Comparison of ENCODE assay signal across 2 cellular contexts in the genomic region with DNA sequence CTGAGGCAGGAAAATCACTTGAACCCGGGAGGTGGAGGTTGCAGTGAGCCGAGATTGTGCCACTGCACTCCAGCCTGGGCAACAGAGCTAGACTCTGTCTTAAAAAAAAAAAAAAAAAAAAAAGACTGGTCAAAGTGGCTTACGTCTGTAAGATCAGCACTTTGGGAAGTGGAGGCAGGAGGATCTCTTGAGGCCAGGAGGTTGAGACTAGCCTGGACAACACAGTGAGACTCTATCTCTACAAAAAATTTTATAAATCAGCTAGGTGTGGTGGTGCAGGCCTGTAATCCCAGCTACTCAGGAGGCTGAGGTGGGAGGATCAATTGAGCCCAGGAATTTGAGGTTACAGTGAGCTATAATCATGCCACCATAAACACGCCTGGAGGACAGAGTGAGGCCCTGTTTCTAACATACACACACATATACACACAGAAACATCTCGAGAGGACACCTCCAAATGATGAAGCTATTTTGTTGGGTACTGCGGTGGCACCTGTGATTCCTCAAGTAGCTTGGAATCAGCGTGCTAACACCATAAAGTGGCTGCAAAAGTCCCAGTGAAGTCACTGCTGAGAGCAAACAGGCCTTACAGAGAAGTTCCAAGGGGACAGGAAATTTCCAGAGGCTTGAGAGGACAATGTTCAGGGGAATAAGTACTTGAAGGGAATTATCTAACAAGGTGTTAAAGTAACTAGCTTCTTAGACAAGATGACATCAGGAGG.
TF ChIP-seq lines count a peak whose summit lies in the region.

No MANE protein-coding gene starts in this region.

TF ChIP-seq in SK-N-SH, 30 proteins besides CTCF, POLR2A, EP300 and RAD21 (continued from another document):
- TF ChIP-seq, protein P1, sequence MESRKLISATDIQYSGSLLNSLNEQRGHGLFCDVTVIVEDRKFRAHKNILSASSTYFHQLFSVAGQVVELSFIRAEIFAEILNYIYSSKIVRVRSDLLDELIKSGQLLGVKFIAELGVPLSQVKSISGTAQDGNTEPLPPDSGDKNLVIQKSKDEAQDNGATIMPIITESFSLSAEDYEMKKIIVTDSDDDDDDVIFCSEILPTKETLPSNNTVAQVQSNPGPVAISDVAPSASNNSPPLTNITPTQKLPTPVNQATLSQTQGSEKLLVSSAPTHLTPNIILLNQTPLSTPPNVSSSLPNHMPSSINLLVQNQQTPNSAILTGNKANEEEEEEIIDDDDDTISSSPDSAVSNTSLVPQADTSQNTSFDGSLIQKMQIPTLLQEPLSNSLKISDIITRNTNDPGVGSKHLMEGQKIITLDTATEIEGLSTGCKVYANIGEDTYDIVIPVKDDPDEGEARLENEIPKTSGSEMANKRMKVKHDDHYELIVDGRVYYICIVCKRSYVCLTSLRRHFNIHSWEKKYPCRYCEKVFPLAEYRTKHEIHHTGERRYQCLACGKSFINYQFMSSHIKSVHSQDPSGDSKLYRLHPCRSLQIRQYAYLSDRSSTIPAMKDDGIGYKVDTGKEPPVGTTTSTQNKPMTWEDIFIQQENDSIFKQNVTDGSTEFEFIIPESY (IDR thresholded peaks at IDR 0.05; ENCODE audit: borderline replicate concordance, low read depth), result no peak
- TF ChIP-seq GABPA (IDR thresholded peaks at IDR 0.05; ENCODE audit: low read depth) (no peak), TEAD4 (IDR thresholded peaks at IDR 0.05; ENCODE audit: borderline replicate concordance, insufficient read depth) (no peak), FOSL2 (IDR thresholded peaks at IDR 0.05; ENCODE audit: borderline replicate concordance, low read depth) (no peak), SIN3A (IDR thresholded peaks at IDR 0.05; ENCODE audit: borderline replicate concordance, low read depth, low read length) (no peak), JUND (IDR thresholded peaks at IDR 0.05) (no peak), NFIC (IDR thresholded peaks at IDR 0.05; ENCODE audit: borderline replicate concordance) (no peak), RFX5 (IDR thresholded peaks at IDR 0.05; ENCODE audit: low read length) (no peak), TCF12 (IDR thresholded peaks at IDR 0.05) (no peak), CHD2 (IDR thresholded peaks at IDR 0.05; ENCODE audit: low read length, partially characterized antibody) (no peak), SMC3 (IDR thresholded peaks at IDR 0.05; ENCODE audit: low read depth, low read length) (no peak), YY1 (IDR thresholded peaks at IDR 0.05; ENCODE audit: low read depth) (no peak)
- TF ChIP-seq, protein P2, sequence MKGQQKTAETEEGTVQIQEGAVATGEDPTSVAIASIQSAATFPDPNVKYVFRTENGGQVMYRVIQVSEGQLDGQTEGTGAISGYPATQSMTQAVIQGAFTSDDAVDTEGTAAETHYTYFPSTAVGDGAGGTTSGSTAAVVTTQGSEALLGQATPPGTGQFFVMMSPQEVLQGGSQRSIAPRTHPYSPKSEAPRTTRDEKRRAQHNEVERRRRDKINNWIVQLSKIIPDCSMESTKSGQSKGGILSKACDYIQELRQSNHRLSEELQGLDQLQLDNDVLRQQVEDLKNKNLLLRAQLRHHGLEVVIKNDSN (IDR thresholded peaks at IDR 0.05; ENCODE audit: borderline replicate concordance, low read depth), result no peak
- TF ChIP-seq, protein P3, sequence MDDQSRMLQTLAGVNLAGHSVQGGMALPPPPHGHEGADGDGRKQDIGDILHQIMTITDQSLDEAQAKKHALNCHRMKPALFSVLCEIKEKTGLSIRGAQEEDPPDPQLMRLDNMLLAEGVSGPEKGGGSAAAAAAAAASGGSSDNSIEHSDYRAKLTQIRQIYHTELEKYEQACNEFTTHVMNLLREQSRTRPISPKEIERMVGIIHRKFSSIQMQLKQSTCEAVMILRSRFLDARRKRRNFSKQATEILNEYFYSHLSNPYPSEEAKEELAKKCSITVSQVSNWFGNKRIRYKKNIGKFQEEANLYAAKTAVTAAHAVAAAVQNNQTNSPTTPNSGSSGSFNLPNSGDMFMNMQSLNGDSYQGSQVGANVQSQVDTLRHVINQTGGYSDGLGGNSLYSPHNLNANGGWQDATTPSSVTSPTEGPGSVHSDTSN (IDR thresholded peaks at IDR 0.05), result no peak
- TF ChIP-seq, protein P4, sequence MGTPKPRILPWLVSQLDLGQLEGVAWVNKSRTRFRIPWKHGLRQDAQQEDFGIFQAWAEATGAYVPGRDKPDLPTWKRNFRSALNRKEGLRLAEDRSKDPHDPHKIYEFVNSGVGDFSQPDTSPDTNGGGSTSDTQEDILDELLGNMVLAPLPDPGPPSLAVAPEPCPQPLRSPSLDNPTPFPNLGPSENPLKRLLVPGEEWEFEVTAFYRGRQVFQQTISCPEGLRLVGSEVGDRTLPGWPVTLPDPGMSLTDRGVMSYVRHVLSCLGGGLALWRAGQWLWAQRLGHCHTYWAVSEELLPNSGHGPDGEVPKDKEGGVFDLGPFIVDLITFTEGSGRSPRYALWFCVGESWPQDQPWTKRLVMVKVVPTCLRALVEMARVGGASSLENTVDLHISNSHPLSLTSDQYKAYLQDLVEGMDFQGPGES (IDR thresholded peaks at IDR 0.05; ENCODE audit: low read depth, low read length), result no peak
TF ChIP-seq in SK-N-SH: peak in this region for 0.

TF ChIP-seq in SK-N-SH treated with all-trans-retinoic acid at 6 μM for 48 hours, 23 proteins besides CTCF, POLR2A, EP300 and RAD21 (continued from another document):
- TF ChIP-seq, protein P5, sequence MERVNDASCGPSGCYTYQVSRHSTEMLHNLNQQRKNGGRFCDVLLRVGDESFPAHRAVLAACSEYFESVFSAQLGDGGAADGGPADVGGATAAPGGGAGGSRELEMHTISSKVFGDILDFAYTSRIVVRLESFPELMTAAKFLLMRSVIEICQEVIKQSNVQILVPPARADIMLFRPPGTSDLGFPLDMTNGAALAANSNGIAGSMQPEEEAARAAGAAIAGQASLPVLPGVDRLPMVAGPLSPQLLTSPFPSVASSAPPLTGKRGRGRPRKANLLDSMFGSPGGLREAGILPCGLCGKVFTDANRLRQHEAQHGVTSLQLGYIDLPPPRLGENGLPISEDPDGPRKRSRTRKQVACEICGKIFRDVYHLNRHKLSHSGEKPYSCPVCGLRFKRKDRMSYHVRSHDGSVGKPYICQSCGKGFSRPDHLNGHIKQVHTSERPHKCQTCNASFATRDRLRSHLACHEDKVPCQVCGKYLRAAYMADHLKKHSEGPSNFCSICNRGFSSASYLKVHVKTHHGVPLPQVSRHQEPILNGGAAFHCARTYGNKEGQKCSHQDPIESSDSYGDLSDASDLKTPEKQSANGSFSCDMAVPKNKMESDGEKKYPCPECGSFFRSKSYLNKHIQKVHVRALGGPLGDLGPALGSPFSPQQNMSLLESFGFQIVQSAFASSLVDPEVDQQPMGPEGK (CRISPR knock-in tag; IDR thresholded peaks at IDR 0.05; ENCODE audit: borderline replicate concordance), result no peak
- TF ChIP-seq GLIS3 (CRISPR knock-in tag; IDR thresholded peaks at IDR 0.05), result no peak
- TF ChIP-seq ZNF8 (CRISPR knock-in tag; IDR thresholded peaks at IDR 0.05), result no peak
